ENCODE assay signal across 10 cellular contexts in the genomic region with DNA sequence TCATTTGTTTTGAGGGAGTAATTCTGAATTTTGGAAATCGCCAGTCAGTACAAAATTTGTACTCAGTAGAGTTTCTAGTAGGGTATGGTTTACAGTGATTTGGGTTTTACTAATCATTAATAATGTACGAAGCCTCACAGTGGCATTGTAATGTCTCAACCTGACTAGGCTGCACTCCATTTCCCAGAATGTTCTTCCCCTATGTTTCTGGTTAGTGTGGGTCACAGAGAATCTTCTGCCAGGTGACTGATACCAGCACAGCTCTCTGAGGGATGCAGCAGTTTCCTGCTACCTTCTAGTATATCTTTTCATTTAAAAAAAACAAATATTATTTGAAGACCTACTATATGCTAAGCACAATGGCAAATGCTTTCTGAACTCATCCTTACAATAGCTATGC.
DNase-seq lines count a peak whose midpoint lies in the region; ATAC-seq, FAIRE-seq and TF ChIP-seq lines count a peak whose summit lies in the region.
"Had no signal": no experiment of that assay in that cellular context is flagged by ENCODE, and none has a peak within 500 bp of the region (broad histone marks: within the 10 kb centered on the region; RNA-seq: fewer than 3 reads in every experiment).

No MANE protein-coding gene starts in this region.

- no peak overlapping the region for H3K56ac ChIP-seq in IMR-90 (ENCODE audit: extremely low read depth, insufficient read depth, low read length)

- no peak for DNase-seq in activated naive CD4-positive, alpha-beta T cell treated with anti-CD3 and anti-CD28 coated beads, Interleukin-2, amount 50 U/mL, for 72 hours (ENCODE audit: low spot score in 2 of 2)
- DNase-seq in activated naive CD4-positive, alpha-beta T cell treated with anti-CD3 and anti-CD28 coated beads, Interleukin-2, amount 50 U/mL, for 16 hours = no peak
- DNase-seq in IMR-90 = no peak
- no peak for DNase-seq in GM12878 (ENCODE audit: low read depth, low spot score)
- DNase-seq in G401 (ENCODE audit: low spot score) = no peak
- no peak for DNase-seq in MG63
- DNase-seq: stimulated activated CD4-positive, alpha-beta T cell treated with anti-CD3 and anti-CD28 coated beads, Interleukin-15, amount 100 ng/mL, for 24 hours had no signal

- H4K20me1 ChIP-seq in IMR-90 (ENCODE audit: insufficient read depth, low read length) = no peaks in the 10 kb centered on the region
- H4K20me1 ChIP-seq in GM12878 (ENCODE audit: control insufficient read depth, insufficient read depth) = no peaks in the 10 kb centered on the region

- peak; percentile 47 for FAIRE-seq in GM12878 (lab: Jason Lieb, UNC)

- BruUV-seq in IMR-90 (replicated peaks; lab: Mats Ljungman, UMichigan) (no TSS peak), GM12878 (replicated peaks; lab: Mats Ljungman, UMichigan) (no TSS peak)

- peak in 1 of 2 donors; percentile 30 for ATAC-seq in activated naive CD4-positive, alpha-beta T cell treated with anti-CD3 and anti-CD28 coated beads, Interleukin-2, amount 50 U/mL, for 72 hours
- ATAC-seq in IMR-90 (ENCODE audit: low read depth) (no peak), GM12878 (peak; percentile 62)
- ATAC-seq in stimulated activated memory B cell treated with anti-CD40 and anti-IgM and Interleukin-4, amounts not matched to agents 10 μg/mL and 1 μg/mL and 100 μg/mL, for 72 hours = no peak

- peaks cover 0 to 5% of the 10 kb centered on the region in 2 donors for H3K9me3 Mint-ChIP-seq in activated naive CD4-positive, alpha-beta T cell treated with anti-CD3 and anti-CD28 coated beads, Interleukin-2, amount 50 U/mL, for 72 hours
- H3K9me3 Mint-ChIP-seq in stimulated activated memory B cell treated with anti-CD40 and anti-IgM and Interleukin-4, amounts not matched to agents 10 μg/mL and 1 μg/mL and 100 μg/mL, for 72 hours = no peaks in the 10 kb centered on the region

- H4K5ac ChIP-seq in IMR-90 (ENCODE audit: low read depth, low read length) = peak overlapping the region; percentile 91

- RAD21 ChIA-PET in GM12878 (lab: Charles Lee; ENCODE audit: unreplicated experiment) = interaction anchor here (0.7 to 3.3 kb wide), 23 partner anchors 9 to 146 kb away, joined by 3 to 23 read pairs (median 7); no protein-coding TSS in a partner anchor

- no peak for TF ChIP-seq CTCF in IMR-90 (conservative IDR thresholded peaks at IDR 0.05; ENCODE audit: low read depth, low read length)
- TF ChIP-seq CTCF in GM12878 (IDR thresholded peaks at IDR 0.05 in 2 of 3, conservative IDR thresholded peaks at IDR 0.05 in 1 of 3; ENCODE audit: control insufficient read depth in 2 of 3, extremely low read depth in 1 of 3, insufficient read depth in 1 of 3, low read depth in 3 of 3, low read length in 3 of 3) = no peak

- H2BK120ac ChIP-seq in IMR-90 (ENCODE audit: low read depth, low read length) = peak overlapping the region; percentile 66

- H3K27ac ChIP-seq in IMR-90 (ENCODE audit: insufficient read depth, low read length) (peak overlapping the region; percentile 74; the same call in 1 of the 2 replicates), GM12878 (ENCODE audit: control insufficient read depth, insufficient read depth) (no peak overlapping the region), thymus (ENCODE audit: low read depth) (peak overlapping the region; percentile 37)

- peaks cover 10% of the 10 kb centered on the region for H3K4me1 Mint-ChIP-seq in stimulated activated memory B cell treated with anti-CD40 and anti-IgM and Interleukin-4, amounts not matched to agents 10 μg/mL and 1 μg/mL and 100 μg/mL, for 72 hours

- no peaks in the 10 kb centered on the region for H3K79me2 ChIP-seq in GM12878 (ENCODE audit: control insufficient read depth, insufficient read depth, low read length)

- H3K9me1 ChIP-seq in IMR-90 (ENCODE audit: insufficient read depth, low read length) = no peaks in the 10 kb centered on the region

- H3K36me3 ChIP-seq in IMR-90 (ENCODE audit: control insufficient read depth, insufficient read depth, low read length) (no peaks in the 10 kb centered on the region), GM12878 (ENCODE audit: control insufficient read depth in 2 of 2, insufficient read depth in 2 of 2, low read length in 1 of 2) (no peaks in the 10 kb centered on the region), thymus (ENCODE audit: control insufficient read depth, insufficient read depth) (no peaks in the 10 kb centered on the region), MG63 (peaks cover 24% of the 10 kb centered on the region)

- TF ChIP-seq POLR2A in IMR-90 (IDR thresholded peaks at IDR 0.05; ENCODE audit: low read depth, low read length) (no peak), GM12878 (IDR thresholded peaks at IDR 0.05; ENCODE audit: low read depth, low read length) (no peak)

- H3K18ac ChIP-seq in IMR-90 (ENCODE audit: low read depth, low read length) = peak overlapping the region; percentile 93

- H3K27me3 ChIP-seq in IMR-90 (ENCODE audit: control insufficient read depth, insufficient read depth, low read length) = no peaks in the 10 kb centered on the region
- H3K27me3 ChIP-seq in GM12878 (replicated peaks in 1 of 2; ENCODE audit: control insufficient read depth in 2 of 2, insufficient read depth in 2 of 2, low read length in 1 of 2) = no peaks in the 10 kb centered on the region
- H3K27me3 ChIP-seq in thymus (ENCODE audit: control insufficient read depth, insufficient read depth) = no peaks in the 10 kb centered on the region
- H3K27me3 ChIP-seq in MG63 = no peaks in the 10 kb centered on the region

- no CpG with 5 or more reads among the region's 2 CpGs for WGBS in IMR-90 (ENCODE audit: extremely low coverage in 2 of 2, insufficient read length in 1 of 2), 2 experiments
- WGBS in GM12878 (ENCODE audit: insufficient coverage, insufficient replicate concordance, low lambda C conversion rate, missing lambda C conversion rate) = 21% methylated on average over 2 of the region's 2 CpGs
- 93% methylated on average over 2 of the region's 2 CpGs for WGBS in thymus

- H3K4me3 ChIP-seq in IMR-90 (ENCODE audit: insufficient read depth, low read depth, low read length) = no peak overlapping the region
- no peak overlapping the region for H3K4me3 ChIP-seq in GM12878
- no peak overlapping the region for H3K4me3 ChIP-seq in thymus (ENCODE audit: low read length)
- no peak overlapping the region for H3K4me3 ChIP-seq in MG63
- H3K4me3 ChIP-seq: K562 had no signal

- POLR2A ChIA-PET in IMR-90 (lab: Charles Lee; ENCODE audit: unreplicated experiment) = no interaction called here
- POLR2A ChIA-PET in GM12878 (lab: Charles Lee) = interaction anchor here (0.7 to 2.0 kb wide), 7 partner anchors 11 to 119 kb away, joined by 3 to 8 read pairs (median 4); no protein-coding TSS in a partner anchor

- H3K4me2 ChIP-seq in IMR-90 (ENCODE audit: low read depth, low read length) = peak overlapping the region; percentile 49; the same call in 1 of the 2 replicates
- H3K4me2 ChIP-seq in GM12878 (ENCODE audit: control insufficient read depth, insufficient read depth) = peak overlapping the region; percentile 46

- peaks cover 12 to 14% of the 10 kb centered on the region in 2 donors for H3K36me3 Mint-ChIP-seq in activated naive CD4-positive, alpha-beta T cell treated with anti-CD3 and anti-CD28 coated beads, Interleukin-2, amount 50 U/mL, for 72 hours
- H3K36me3 Mint-ChIP-seq in stimulated activated memory B cell treated with anti-CD40 and anti-IgM and Interleukin-4, amounts not matched to agents 10 μg/mL and 1 μg/mL and 100 μg/mL, for 72 hours = no peaks in the 10 kb centered on the region

- H4K91ac ChIP-seq in IMR-90 (ENCODE audit: insufficient read depth, low read depth, low read length) = peak overlapping the region; percentile 38; the same call in 1 of the 2 replicates

- SMC1A ChIA-PET in GM12878 (lab: Charles Lee; ENCODE audit: uncharacterized antibody, unreplicated experiment) = interaction anchor here (0.8 to 3.5 kb wide), 28 partner anchors 9 to 146 kb away, joined by 3 to 30 read pairs (median 6); no protein-coding TSS in a partner anchor

- intact Hi-C loops in IMR-90 (cut with micrococcal nuclease) = no loop called here
- intact Hi-C loops in GM12878 (cut with micrococcal nuclease; ENCODE audit: unreplicated experiment) = loop anchor here (5.0 kb wide), 1 partner anchor 119 kb away; no protein-coding TSS in a partner anchor

- no peak for TF ChIP-seq EP300 in GM12878 (IDR thresholded peaks at IDR 0.05; ENCODE audit: borderline replicate concordance in 1 of 2, control insufficient read depth in 1 of 2, low read depth in 2 of 2, low read length in 2 of 2)

- H3K4me1 ChIP-seq in IMR-90 (ENCODE audit: control insufficient read depth, insufficient read depth, low read length) (peaks cover 7% of the 10 kb centered on the region), GM12878 (ENCODE audit: control insufficient read depth, insufficient read depth, low read length) (peaks cover 12% of the 10 kb centered on the region), thymus (ENCODE audit: control insufficient read depth, insufficient read depth, low read length) (peaks cover 19% of the 10 kb centered on the region)

- H2AK9ac ChIP-seq in IMR-90 (replicated peaks; ENCODE audit: low read depth, low read length, poor library complexity) = no peak overlapping the region

- peak overlapping the region; percentile 95 for H2BK5ac ChIP-seq in IMR-90 (ENCODE audit: low read depth, low read length, poor library complexity, severe bottlenecking)

- H2BK20ac ChIP-seq in IMR-90 (ENCODE audit: low read depth, low read length) = peak overlapping the region; percentile 79

- H3K23ac ChIP-seq in IMR-90 (ENCODE audit: low read depth, low read length) = peak overlapping the region; percentile 78; the same call in 1 of the 2 replicates

- H3K79me1 ChIP-seq in IMR-90 (ENCODE audit: low read depth in 1 of 2, low read length in 2 of 2) = peaks cover 23 to 54% of the 10 kb centered on the region in 2 experiments

- H4K8ac ChIP-seq in IMR-90 (ENCODE audit: low read depth in 2 of 2, low read length in 2 of 2) = peak overlapping the region; percentile 7 to 50; a peak in 1 of 4 replicates

- H3K14ac ChIP-seq in IMR-90 (replicated peaks; ENCODE audit: low read depth, low read length) = peak overlapping the region; percentile 62

- H3K9ac ChIP-seq in IMR-90 (ENCODE audit: low read depth, low read length) = no peak overlapping the region
- no peak overlapping the region for H3K9ac ChIP-seq in GM12878 (ENCODE audit: control insufficient read depth, insufficient read depth, low read length)

- H2AFZ ChIP-seq in IMR-90 (replicated peaks; ENCODE audit: low read length, poor library complexity) (no peak overlapping the region), GM12878 (ENCODE audit: control insufficient read depth, low read depth, low read length) (no peak overlapping the region; the same call in 1 of the 2 replicates)

- H3K9me3 ChIP-seq in IMR-90 (ENCODE audit: control insufficient read depth, insufficient read depth, low read length) = no peaks in the 10 kb centered on the region
- no peaks in the 10 kb centered on the region; the same call in 2 of the 3 replicates for H3K9me3 ChIP-seq in GM12878 (replicated peaks; ENCODE audit: control insufficient read depth, insufficient read depth, low read length)
- no peaks in the 10 kb centered on the region for H3K9me3 ChIP-seq in thymus (ENCODE audit: control insufficient read depth)
- H3K9me3 ChIP-seq in MG63 = no peaks in the 10 kb centered on the region

- dilution Hi-C loops in IMR-90 (cut with HindIII; ENCODE audit: low sequenced_read_pairs, unreplicated experiment) = no loop called here

- H3K27ac Mint-ChIP-seq in activated naive CD4-positive, alpha-beta T cell treated with anti-CD3 and anti-CD28 coated beads, Interleukin-2, amount 50 U/mL, for 72 hours = peak overlapping the region; percentile 98 to 100
- H3K27ac Mint-ChIP-seq in stimulated activated memory B cell treated with anti-CD40 and anti-IgM and Interleukin-4, amounts not matched to agents 10 μg/mL and 1 μg/mL and 100 μg/mL, for 72 hours = no peak overlapping the region

- TF ChIP-seq RAD21 in IMR-90 (IDR thresholded peaks at IDR 0.05; ENCODE audit: low read length) (no peak), GM12878 (IDR thresholded peaks at IDR 0.05; ENCODE audit: insufficient read depth, low read depth, low read length) (no peak)

- H3K4me3 Mint-ChIP-seq in stimulated activated memory B cell treated with anti-CD40 and anti-IgM and Interleukin-4, amounts not matched to agents 10 μg/mL and 1 μg/mL and 100 μg/mL, for 72 hours = no peak overlapping the region

- CTCF ChIA-PET in IMR-90 (lab: Yijun Ruan, JAX) = no interaction called here
- CTCF ChIA-PET in GM12878 (lab: Yijun Ruan, JAX) = interaction anchor here (0.7 to 1.8 kb wide), 6 partner anchors 16 to 107 kb away, joined by 3 to 9 read pairs (median 4); no protein-coding TSS in a partner anchor

- H3K27me3 Mint-ChIP-seq in stimulated activated memory B cell treated with anti-CD40 and anti-IgM and Interleukin-4, amounts not matched to agents 10 μg/mL and 1 μg/mL and 100 μg/mL, for 72 hours = peaks cover 18% of the 10 kb centered on the region

- peak overlapping the region; percentile 65; the same call in 1 of the 3 replicates for H2BK15ac ChIP-seq in IMR-90 (ENCODE audit: low read depth, low read length)

- peak overlapping the region; percentile 67; the same call in 1 of the 2 replicates for H2AK5ac ChIP-seq in IMR-90 (ENCODE audit: low read depth, low read length)

- H3K4ac ChIP-seq in IMR-90 (ENCODE audit: low read depth, low read length) = peak overlapping the region; percentile 61; the same call in 1 of the 2 replicates

- in situ Hi-C loops in IMR-90 (cut with MboI; ENCODE audit: low sequenced_read_pairs) = no loop called here
- in situ Hi-C loops in GM12878 (cut with MboI) = no loop called here
- in situ Hi-C loops in G401 (cut with HindIII; ENCODE audit: low sequenced_read_pairs) = loop anchor here (5.0 kb wide), 1 partner anchor 144 kb away; no protein-coding TSS in a partner anchor
